ENCODE assay signal across 1 cellular context in genomic region chr5:127934791-127935256, GRCh38.
TF ChIP-seq lines count a peak whose summit lies in the region.

No MANE protein-coding gene starts in this region.

TF ChIP-seq in HepG2, 621 proteins besides CTCF, POLR2A, EP300 and RAD21 (continued from another document):
- no peak for TF ChIP-seq ZBTB14 (CRISPR knock-in tag; IDR thresholded peaks at IDR 0.05)
- TF ChIP-seq, protein P1, sequence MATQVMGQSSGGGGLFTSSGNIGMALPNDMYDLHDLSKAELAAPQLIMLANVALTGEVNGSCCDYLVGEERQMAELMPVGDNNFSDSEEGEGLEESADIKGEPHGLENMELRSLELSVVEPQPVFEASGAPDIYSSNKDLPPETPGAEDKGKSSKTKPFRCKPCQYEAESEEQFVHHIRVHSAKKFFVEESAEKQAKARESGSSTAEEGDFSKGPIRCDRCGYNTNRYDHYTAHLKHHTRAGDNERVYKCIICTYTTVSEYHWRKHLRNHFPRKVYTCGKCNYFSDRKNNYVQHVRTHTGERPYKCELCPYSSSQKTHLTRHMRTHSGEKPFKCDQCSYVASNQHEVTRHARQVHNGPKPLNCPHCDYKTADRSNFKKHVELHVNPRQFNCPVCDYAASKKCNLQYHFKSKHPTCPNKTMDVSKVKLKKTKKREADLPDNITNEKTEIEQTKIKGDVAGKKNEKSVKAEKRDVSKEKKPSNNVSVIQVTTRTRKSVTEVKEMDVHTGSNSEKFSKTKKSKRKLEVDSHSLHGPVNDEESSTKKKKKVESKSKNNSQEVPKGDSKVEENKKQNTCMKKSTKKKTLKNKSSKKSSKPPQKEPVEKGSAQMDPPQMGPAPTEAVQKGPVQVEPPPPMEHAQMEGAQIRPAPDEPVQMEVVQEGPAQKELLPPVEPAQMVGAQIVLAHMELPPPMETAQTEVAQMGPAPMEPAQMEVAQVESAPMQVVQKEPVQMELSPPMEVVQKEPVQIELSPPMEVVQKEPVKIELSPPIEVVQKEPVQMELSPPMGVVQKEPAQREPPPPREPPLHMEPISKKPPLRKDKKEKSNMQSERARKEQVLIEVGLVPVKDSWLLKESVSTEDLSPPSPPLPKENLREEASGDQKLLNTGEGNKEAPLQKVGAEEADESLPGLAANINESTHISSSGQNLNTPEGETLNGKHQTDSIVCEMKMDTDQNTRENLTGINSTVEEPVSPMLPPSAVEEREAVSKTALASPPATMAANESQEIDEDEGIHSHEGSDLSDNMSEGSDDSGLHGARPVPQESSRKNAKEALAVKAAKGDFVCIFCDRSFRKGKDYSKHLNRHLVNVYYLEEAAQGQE (IDR thresholded peaks at IDR 0.05; ENCODE audit: borderline replicate concordance in 1 of 2, low read depth in 1 of 2, low read length in 2 of 2): no peak; a peak in 1 of 4 replicates
- TF ChIP-seq NRL (CRISPR knock-in tag; IDR thresholded peaks at IDR 0.05; ENCODE audit: borderline replicate concordance): no peak
- TF ChIP-seq ZNF619 (CRISPR knock-in tag; IDR thresholded peaks at IDR 0.05): no peak
- no peak for TF ChIP-seq EEA1 (CRISPR knock-in tag; IDR thresholded peaks at IDR 0.05; ENCODE audit: borderline replicate concordance)
- TF ChIP-seq KDM3A (CRISPR knock-in tag; IDR thresholded peaks at IDR 0.05; ENCODE audit: low read depth): no peak
- TF ChIP-seq PAX8 (CRISPR knock-in tag; IDR thresholded peaks at IDR 0.05; ENCODE audit: borderline replicate concordance): no peak
- TF ChIP-seq TSC22D2 (CRISPR knock-in tag; IDR thresholded peaks at IDR 0.05; ENCODE audit: borderline replicate concordance): no peak
- TF ChIP-seq SP2 (CRISPR knock-in tag; IDR thresholded peaks at IDR 0.05): no peak
- TF ChIP-seq MED1 (CRISPR knock-in tag; IDR thresholded peaks at IDR 0.05): peak; percentile 46; the same call in 1 of the 2 replicates
- TF ChIP-seq, protein P2, sequence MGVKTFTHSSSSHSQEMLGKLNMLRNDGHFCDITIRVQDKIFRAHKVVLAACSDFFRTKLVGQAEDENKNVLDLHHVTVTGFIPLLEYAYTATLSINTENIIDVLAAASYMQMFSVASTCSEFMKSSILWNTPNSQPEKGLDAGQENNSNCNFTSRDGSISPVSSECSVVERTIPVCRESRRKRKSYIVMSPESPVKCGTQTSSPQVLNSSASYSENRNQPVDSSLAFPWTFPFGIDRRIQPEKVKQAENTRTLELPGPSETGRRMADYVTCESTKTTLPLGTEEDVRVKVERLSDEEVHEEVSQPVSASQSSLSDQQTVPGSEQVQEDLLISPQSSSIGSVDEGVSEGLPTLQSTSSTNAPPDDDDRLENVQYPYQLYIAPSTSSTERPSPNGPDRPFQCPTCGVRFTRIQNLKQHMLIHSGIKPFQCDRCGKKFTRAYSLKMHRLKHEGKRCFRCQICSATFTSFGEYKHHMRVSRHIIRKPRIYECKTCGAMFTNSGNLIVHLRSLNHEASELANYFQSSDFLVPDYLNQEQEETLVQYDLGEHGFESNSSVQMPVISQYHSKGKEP (CRISPR knock-in tag; IDR thresholded peaks at IDR 0.05): no peak
- peak; percentile 59; the same call in 1 of the 2 replicates for TF ChIP-seq HDAC2 (CRISPR knock-in tag; IDR thresholded peaks at IDR 0.05)
- no peak for TF ChIP-seq ZNF547 (CRISPR knock-in tag; IDR thresholded peaks at IDR 0.05)
- TF ChIP-seq, protein P3, sequence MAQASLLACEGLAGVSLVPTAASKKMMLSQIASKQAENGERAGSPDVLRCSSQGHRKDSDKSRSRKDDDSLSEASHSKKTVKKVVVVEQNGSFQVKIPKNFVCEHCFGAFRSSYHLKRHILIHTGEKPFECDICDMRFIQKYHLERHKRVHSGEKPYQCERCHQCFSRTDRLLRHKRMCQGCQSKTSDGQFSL (CRISPR knock-in tag; IDR thresholded peaks at IDR 0.05): no peak
- TF ChIP-seq, protein P4, sequence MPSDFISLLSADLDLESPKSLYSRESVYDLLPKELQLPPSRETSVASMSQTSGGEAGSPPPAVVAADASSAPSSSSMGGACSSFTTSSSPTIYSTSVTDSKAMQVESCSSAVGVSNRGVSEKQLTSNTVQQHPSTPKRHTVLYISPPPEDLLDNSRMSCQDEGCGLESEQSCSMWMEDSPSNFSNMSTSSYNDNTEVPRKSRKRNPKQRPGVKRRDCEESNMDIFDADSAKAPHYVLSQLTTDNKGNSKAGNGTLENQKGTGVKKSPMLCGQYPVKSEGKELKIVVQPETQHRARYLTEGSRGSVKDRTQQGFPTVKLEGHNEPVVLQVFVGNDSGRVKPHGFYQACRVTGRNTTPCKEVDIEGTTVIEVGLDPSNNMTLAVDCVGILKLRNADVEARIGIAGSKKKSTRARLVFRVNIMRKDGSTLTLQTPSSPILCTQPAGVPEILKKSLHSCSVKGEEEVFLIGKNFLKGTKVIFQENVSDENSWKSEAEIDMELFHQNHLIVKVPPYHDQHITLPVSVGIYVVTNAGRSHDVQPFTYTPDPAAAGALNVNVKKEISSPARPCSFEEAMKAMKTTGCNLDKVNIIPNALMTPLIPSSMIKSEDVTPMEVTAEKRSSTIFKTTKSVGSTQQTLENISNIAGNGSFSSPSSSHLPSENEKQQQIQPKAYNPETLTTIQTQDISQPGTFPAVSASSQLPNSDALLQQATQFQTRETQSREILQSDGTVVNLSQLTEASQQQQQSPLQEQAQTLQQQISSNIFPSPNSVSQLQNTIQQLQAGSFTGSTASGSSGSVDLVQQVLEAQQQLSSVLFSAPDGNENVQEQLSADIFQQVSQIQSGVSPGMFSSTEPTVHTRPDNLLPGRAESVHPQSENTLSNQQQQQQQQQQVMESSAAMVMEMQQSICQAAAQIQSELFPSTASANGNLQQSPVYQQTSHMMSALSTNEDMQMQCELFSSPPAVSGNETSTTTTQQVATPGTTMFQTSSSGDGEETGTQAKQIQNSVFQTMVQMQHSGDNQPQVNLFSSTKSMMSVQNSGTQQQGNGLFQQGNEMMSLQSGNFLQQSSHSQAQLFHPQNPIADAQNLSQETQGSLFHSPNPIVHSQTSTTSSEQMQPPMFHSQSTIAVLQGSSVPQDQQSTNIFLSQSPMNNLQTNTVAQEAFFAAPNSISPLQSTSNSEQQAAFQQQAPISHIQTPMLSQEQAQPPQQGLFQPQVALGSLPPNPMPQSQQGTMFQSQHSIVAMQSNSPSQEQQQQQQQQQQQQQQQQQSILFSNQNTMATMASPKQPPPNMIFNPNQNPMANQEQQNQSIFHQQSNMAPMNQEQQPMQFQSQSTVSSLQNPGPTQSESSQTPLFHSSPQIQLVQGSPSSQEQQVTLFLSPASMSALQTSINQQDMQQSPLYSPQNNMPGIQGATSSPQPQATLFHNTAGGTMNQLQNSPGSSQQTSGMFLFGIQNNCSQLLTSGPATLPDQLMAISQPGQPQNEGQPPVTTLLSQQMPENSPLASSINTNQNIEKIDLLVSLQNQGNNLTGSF (CRISPR knock-in tag; IDR thresholded peaks at IDR 0.05): no peak
